8 cellular contexts compared by ENCODE assay signal in the genomic region with DNA sequence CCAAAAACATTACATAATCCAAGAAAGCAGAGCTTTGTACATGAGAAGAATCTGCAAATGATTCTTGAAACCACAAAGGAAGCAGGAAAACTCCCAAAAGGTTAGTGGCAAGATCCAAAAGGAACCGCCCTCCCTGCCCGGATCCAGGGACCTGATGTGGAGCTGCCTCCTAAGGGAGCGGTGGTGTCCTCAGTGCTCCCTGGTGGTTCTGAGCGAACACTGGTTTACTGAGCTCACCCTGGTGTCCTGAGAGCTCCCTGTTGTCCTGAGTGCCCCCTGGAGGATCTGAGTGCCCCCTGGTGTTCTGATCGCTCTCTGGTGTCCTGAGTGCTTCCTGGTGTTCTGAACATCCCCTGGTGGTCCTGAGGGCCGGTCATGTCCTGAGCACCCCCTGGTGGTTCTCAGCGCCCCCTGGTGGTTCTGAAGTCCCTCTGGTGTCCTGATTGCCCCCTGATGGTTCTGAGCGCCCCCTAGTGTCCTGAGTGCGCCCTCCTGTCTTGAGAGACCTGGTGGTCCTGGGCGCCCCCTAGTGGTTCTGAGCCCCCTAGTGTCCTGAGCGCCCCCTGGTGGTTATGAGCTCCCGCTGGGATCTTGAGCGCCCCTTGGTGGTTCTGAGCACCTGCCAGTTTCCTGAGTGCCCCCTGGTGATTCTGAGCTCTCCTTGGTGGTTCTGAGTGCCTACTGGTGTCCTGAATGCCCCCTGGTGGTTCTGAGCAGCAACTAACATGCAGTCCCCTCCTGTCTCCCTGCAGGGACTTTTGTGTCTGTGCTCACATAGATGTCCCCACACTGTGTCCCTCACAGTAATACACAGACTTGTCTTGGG.
DNase-seq lines count a peak whose midpoint lies in the region; ATAC-seq and TF ChIP-seq lines count a peak whose summit lies in the region.

No MANE protein-coding gene starts in this region.

- H3K4me1 Mint-ChIP-seq in nephron progenitor cell: no peaks in the 10 kb centered on the region

- no peak overlapping the region for H3K27ac Mint-ChIP-seq in nephron progenitor cell

- H3K4me3 ChIP-seq in WI38 (ENCODE audit: low read depth, low read length): no peak overlapping the region

- H3K4me3 Mint-ChIP-seq in nephron progenitor cell: no peak overlapping the region

- no peaks in the 10 kb centered on the region for H3K36me3 Mint-ChIP-seq in nephron progenitor cell (ENCODE audit: low read depth)

- H3K27me3 Mint-ChIP-seq in nephron progenitor cell (ENCODE audit: low read depth, poor library complexity): no peaks in the 10 kb centered on the region

- H3K9me3 Mint-ChIP-seq in nephron progenitor cell: peaks cover 54% of the 10 kb centered on the region

- DNase-seq in CMK (ENCODE audit: low read depth): peak; percentile 73
- peak; percentile 41 for DNase-seq in HT-29 (ENCODE audit: low spot score)
- peak; percentile 76 for DNase-seq in central memory CD4-positive, alpha-beta T cell
- DNase-seq in nephron progenitor cell: peak; percentile 16
- DNase-seq in AG08396 (ENCODE audit: low spot score): no peak
- DNase-seq in cerebellar nuclear complex (lab: John Stamatoyannopoulos, UW): no peak

- TF ChIP-seq CTCF in WI38 (IDR thresholded peaks at IDR 0.05; ENCODE audit: low read depth, low read length): peak; percentile 46; the same call in 1 of the 2 replicates
- TF ChIP-seq CTCF in nephron progenitor cell (IDR thresholded peaks at IDR 0.05): peak; percentile 25

- peak; percentile 78 for ATAC-seq in GM19372 (IDR thresholded peaks at IDR 0.05; ENCODE audit: low read depth, unreplicated experiment)

Comparison
In these comparisons a context has a peak if more than half of its experiments do, and no peak if none do; other contexts are left out.
1. DNase-seq: peak in CMK (single experiment), HT-29 (single experiment), central memory CD4-positive, alpha-beta T cell (single experiment) and nephron progenitor cell (single experiment); none in AG08396 (single experiment) and cerebellar nuclear complex (0 of 2).